In the genomic region with DNA sequence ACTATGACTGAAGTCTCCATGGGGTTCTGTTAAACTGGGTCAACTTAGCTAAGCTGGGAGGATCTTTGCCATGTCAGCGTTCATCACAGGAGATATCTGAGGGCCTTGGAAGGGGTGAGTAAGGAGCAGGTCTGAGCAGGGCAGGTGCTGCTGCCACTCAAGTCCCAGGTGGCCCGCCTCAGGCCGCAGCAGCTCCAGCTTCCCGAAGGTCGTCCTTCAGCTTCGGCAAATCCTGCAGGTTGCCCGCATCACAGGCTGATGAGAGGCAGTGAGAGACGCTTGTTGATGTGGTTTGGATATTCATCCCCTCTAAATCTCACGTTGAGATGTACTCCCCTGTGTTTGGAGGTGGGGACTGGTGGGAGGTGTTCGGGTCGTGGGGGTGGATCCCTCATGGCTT, we compare ENCODE assay signal across 10 cellular contexts.
"Had no signal": no experiment of that assay in that cellular context is flagged by ENCODE, and none has a peak within 500 bp of the region (broad histone marks: within the 10 kb centered on the region; RNA-seq: fewer than 3 reads in every experiment).

No MANE protein-coding gene starts in this region.

- H3K27ac ChIP-seq: GM23248, HL-60 had no signal

- H3K9me3 ChIP-seq: HAP-1 had no signal

- H3K9ac ChIP-seq: GM23248 had no signal

- H2AFZ ChIP-seq: GM23248 had no signal

- FAIRE-seq: H54, K562 had no signal

- ATAC-seq: HCT116 had no signal

- H3K27ac Mint-ChIP-seq: HFFc6 had no signal

- H3K4me3 ChIP-seq: GM23248, HAP-1, K562 had no signal

- DNase-seq: GM23248, GOT3, HFFc6, IMR-90, KG1 had no signal

- H3K4me3 Mint-ChIP-seq: HFFc6 had no signal

- H3K36me3 ChIP-seq: HAP-1 had no signal

- H3K4me1 ChIP-seq: HAP-1 had no signal
